ENCODE assay signal across 1 cellular context in the genomic region with DNA sequence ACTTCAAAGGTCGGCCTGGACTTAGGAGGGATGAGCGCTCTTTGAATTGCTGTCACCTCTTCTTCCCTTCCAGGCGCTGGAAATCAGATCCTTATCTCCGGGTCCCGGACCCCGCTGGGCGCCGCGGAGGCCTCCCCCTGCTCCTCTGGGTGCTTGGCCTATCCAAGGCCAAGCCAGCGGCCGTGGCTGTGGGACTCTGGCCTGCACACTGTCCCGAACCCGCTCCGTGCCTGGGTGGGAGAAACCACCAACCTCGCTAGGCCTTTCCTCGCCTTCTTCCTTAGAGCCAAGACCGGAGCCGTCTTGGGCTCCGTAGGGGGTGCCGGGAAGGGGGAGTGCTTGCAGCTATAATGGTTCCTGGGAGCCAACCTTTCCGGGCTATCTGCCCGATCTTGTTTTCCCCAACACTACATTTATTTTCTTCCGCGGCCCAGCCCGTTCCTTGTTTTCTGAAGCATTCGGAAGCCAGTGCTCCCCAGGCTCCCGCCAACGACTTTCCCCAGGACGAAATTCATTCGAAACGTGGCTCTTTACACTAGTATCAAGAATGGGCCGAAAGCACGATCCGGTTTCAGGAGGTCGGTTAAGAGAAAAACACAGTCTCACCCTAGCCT.
TF ChIP-seq lines count a peak whose summit lies in the region.

No MANE protein-coding gene starts in this region.

TF ChIP-seq in H1, 55 proteins besides CTCF, POLR2A, EP300 and RAD21:
- TF ChIP-seq SRF (IDR thresholded peaks at IDR 0.05; ENCODE audit: low read depth, low read length) (no peak), SIRT6 (IDR thresholded peaks at IDR 0.05; ENCODE audit: low read length) (no peak), CEBPB (IDR thresholded peaks at IDR 0.05; ENCODE audit: low read depth, low read length) (no peak), SIX5 (IDR thresholded peaks at IDR 0.05; ENCODE audit: low read depth, low read length) (no peak), SP4 (IDR thresholded peaks at IDR 0.05; ENCODE audit: low read length) (no peak), KDM4A (IDR thresholded peaks at IDR 0.05; ENCODE audit: low read depth, low read length, severe bottlenecking) (peak; percentile 8), NANOG (IDR thresholded peaks at IDR 0.05; ENCODE audit: insufficient read depth, low read depth, low read length, poor library complexity, severe bottlenecking) (no peak), SUZ12 (IDR thresholded peaks at IDR 0.05; ENCODE audit: low read length) (peak; percentile 87; the same call in 1 of the 2 replicates)
